26 cellular contexts compared by ENCODE assay signal in the genomic region with DNA sequence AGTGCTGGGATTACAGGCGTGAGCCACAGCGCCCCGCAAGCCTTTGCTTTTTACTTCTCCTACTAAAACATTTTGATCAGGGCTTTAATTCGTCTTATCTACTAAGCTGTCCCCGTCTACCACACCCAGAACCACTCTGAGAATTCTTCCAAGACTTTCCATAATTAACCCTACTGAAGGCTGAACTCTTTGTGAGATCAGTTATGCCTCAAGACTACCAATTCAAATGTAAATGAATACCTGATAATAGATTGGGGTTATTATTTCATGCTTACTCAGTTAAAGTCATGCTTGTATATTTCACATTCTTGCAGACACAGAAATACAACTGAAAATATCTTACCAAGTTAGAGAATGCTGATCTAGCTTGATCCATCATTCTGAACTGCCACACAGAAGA. TPM values are rescaled to one million over a fixed set of nuclear protein-coding genes. Genes with fewer than 3 reads are reported as not detected.
DNase-seq lines count a peak whose midpoint lies in the region; ATAC-seq and TF ChIP-seq lines count a peak whose summit lies in the region.
"Had no signal": no experiment of that assay in that cellular context is flagged by ENCODE, and none has a peak within 500 bp of the region (broad histone marks: within the 10 kb centered on the region; RNA-seq: fewer than 3 reads in every experiment).

No MANE protein-coding gene starts in this region.

- no peak overlapping the region for H4K12ac ChIP-seq in trophoblast cell (ENCODE audit: low read depth, low read length)

- POLR2A ChIA-PET in activated B cell treated with CpG ODN at 0.5 μM for 24 hours (lab: Charles Lee) = interaction anchor here (0.6 to 5.6 kb wide), 4 partner anchors 90 to 411 kb away, joined by 3 to 49 read pairs (median 5); no protein-coding TSS in a partner anchor

- no peaks in the 10 kb centered on the region for H3K27me3 ChIP-seq in GM06990 (replicated peaks; ENCODE audit: control insufficient read depth, insufficient read depth, low read length)
- H3K27me3 ChIP-seq in esophagus muscularis mucosa = no peaks in the 10 kb centered on the region
- no peaks in the 10 kb centered on the region for H3K27me3 ChIP-seq in trophoblast cell (ENCODE audit: insufficient read depth, low read length)
- H3K27me3 ChIP-seq: esophagus squamous epithelium, ovary, right lobe of liver had no signal

- H4K91ac ChIP-seq in trophoblast cell (ENCODE audit: low read depth, low read length) = no peak overlapping the region

- H3K4me3 ChIP-seq in GM06990 (replicated peaks; ENCODE audit: low read depth, low read length) = peak overlapping the region; percentile 10; the same call in 1 of the 2 replicates
- H3K4me3 ChIP-seq in esophagus muscularis mucosa = no peak overlapping the region
- H3K4me3 ChIP-seq in trophoblast cell (ENCODE audit: low read depth, low read length) = no peak overlapping the region
- H3K4me3 ChIP-seq: esophagus squamous epithelium, ovary, right lobe of liver had no signal

- no peak for TF ChIP-seq CTCF in GM06990 (IDR thresholded peaks at IDR 0.05; ENCODE audit: insufficient read depth, low read length, poor library complexity, severe bottlenecking)
- no peak for TF ChIP-seq CTCF in activated B cell treated with CpG ODN at 0.5 μM for 24 hours (IDR thresholded peaks at IDR 0.05)
- no peak for TF ChIP-seq CTCF in esophagus muscularis mucosa (IDR thresholded peaks at IDR 0.05)

- H3K9me3 Mint-ChIP-seq in activated naive CD4-positive, alpha-beta T cell treated with anti-CD3 and anti-CD28 coated beads for 36 hours = no peaks in the 10 kb centered on the region
- H3K9me3 Mint-ChIP-seq in activated B cell treated with CpG ODN at 0.5 μM for 24 hours = no peaks in the 10 kb centered on the region
- H3K9me3 Mint-ChIP-seq in memory B cell = no peaks in the 10 kb centered on the region
- H3K9me3 Mint-ChIP-seq: CD14-positive monocyte had no signal

- H3K9me3 ChIP-seq in esophagus muscularis mucosa (no peaks in the 10 kb centered on the region), trophoblast cell (ENCODE audit: insufficient read depth, low read depth, low read length) (no peaks in the 10 kb centered on the region)
- H3K9me3 ChIP-seq: esophagus squamous epithelium, ovary, right lobe of liver had no signal

- H3K79me1 ChIP-seq in trophoblast cell (ENCODE audit: low read length) = peaks cover 3% of the 10 kb centered on the region

- ATAC-seq in activated B cell treated with CpG ODN at 0.5 μM for 24 hours (ENCODE audit: low read depth) (no peak), memory B cell (ENCODE audit: low read depth) (no peak)
- ATAC-seq: PC-3, right lobe of liver had no signal

- H3K18ac ChIP-seq in trophoblast cell (ENCODE audit: low read length) = no peak overlapping the region

- no peak for TF ChIP-seq POLR2A in esophagus muscularis mucosa (IDR thresholded peaks at IDR 0.05; ENCODE audit: low read depth)

- no peak overlapping the region for H3K4ac ChIP-seq in trophoblast cell (ENCODE audit: low read depth, low read length)

- 89% methylated on average over 5 of the region's 5 CpGs for whole genome bisulfite sequencing in esophagus muscularis mucosa
- WGBS in trophoblast cell (ENCODE audit: extremely low coverage, insufficient coverage, insufficient read length) = no CpG with 5 or more reads among the region's 5 CpGs

- H4K8ac ChIP-seq in trophoblast cell (ENCODE audit: low read depth, low read length) = no peak overlapping the region

- no peak overlapping the region for H3K14ac ChIP-seq in trophoblast cell (ENCODE audit: low read length)

- peaks cover 70% of the 10 kb centered on the region for H3K36me3 Mint-ChIP-seq in activated naive CD4-positive, alpha-beta T cell treated with anti-CD3 and anti-CD28 coated beads for 36 hours (ENCODE audit: low read depth)
- H3K36me3 Mint-ChIP-seq in activated B cell treated with CpG ODN at 0.5 μM for 24 hours (ENCODE audit: low read depth) (peaks cover 57% of the 10 kb centered on the region), memory B cell (peaks cover 22% of the 10 kb centered on the region)

- no peak overlapping the region for H3K27ac ChIP-seq in esophagus muscularis mucosa (replicated peaks in 1 of 4)
- H3K27ac ChIP-seq in trophoblast cell (ENCODE audit: low read depth, low read length) = no peak overlapping the region
- H3K27ac ChIP-seq: esophagus squamous epithelium, ovary, right lobe of liver, VCaP had no signal

- peaks cover 15% of the 10 kb centered on the region for H3K79me2 ChIP-seq in trophoblast cell (ENCODE audit: control insufficient read depth, insufficient read depth, low read length, poor library complexity)

- H2AK5ac ChIP-seq in trophoblast cell (ENCODE audit: low read length) = no peak overlapping the region

- H2BK12ac ChIP-seq in trophoblast cell (ENCODE audit: low read length) = no peak overlapping the region

- H3K9ac ChIP-seq in trophoblast cell (ENCODE audit: low read length) = no peak overlapping the region

- H3K27me3 Mint-ChIP-seq in activated naive CD4-positive, alpha-beta T cell treated with anti-CD3 and anti-CD28 coated beads for 36 hours (ENCODE audit: low read depth) = no peaks in the 10 kb centered on the region
- H3K27me3 Mint-ChIP-seq in activated B cell treated with CpG ODN at 0.5 μM for 24 hours (no peaks in the 10 kb centered on the region), memory B cell (no peaks in the 10 kb centered on the region)

- no peak for DNase-seq in activated naive CD4-positive, alpha-beta T cell treated with anti-CD3 and anti-CD28 coated beads for 36 hours
- no peak for DNase-seq in activated naive CD4-positive, alpha-beta T cell (lab: John Stamatoyannopoulos, UW)
- no peak for DNase-seq in GM06990 (ENCODE audit: extremely low read depth, insufficient read length)
- DNase-seq in activated B cell treated with CpG ODN at 0.5 μM for 24 hours = no peak
- no peak for DNase-seq in memory B cell (ENCODE audit: low spot score in 2 of 2)
- DNase-seq in esophagus muscularis mucosa (ENCODE audit: extremely low spot score) = no peak
- no peak for DNase-seq in trophoblast cell
- no peak for DNase-seq in posterior vena cava (ENCODE audit: low spot score)
- DNase-seq: activated CD8-positive, alpha-beta memory T cell treated with anti-CD3 and anti-CD28 coated beads for 24 hours; activated effector memory CD4-positive, alpha-beta T cell treated with Interleukin-2 at 50 U/mL for 16 hours; anterior cingulate cortex; cerebellar nuclear complex; DMS53; effector CD8-positive, alpha-beta T cell; esophagus squamous epithelium; KBM-7; kidney glomerular epithelial cell; mammary epithelial cell; NCI-H187 treated with DMSO at 0.1 percent for 48 hours; NCI-H82; ovary; PC-3; right lobe of liver; SHP77 treated with DMSO at 0.1 percent for 48 hours had no signal

- CTCF ChIA-PET in activated naive CD4-positive, alpha-beta T cell treated with anti-CD3 and anti-CD28 coated beads for 36 hours (lab: Charles Lee) = interaction anchor here (11.8 kb wide), 1 partner anchor 119 kb away, joined by 186 read pairs; no protein-coding TSS in a partner anchor
- CTCF ChIA-PET in activated B cell treated with CpG ODN at 0.5 μM for 24 hours (lab: Charles Lee) = interaction anchor here (1.6 kb wide), 1 partner anchor 120 kb away, joined by 9 read pairs; no protein-coding TSS in a partner anchor

- peak overlapping the region; percentile 33 for H3K27ac Mint-ChIP-seq in activated naive CD4-positive, alpha-beta T cell treated with anti-CD3 and anti-CD28 coated beads for 36 hours
- H3K27ac Mint-ChIP-seq in activated B cell treated with CpG ODN at 0.5 μM for 24 hours (peak overlapping the region; percentile 14), memory B cell (peak overlapping the region; percentile 78)

- no peak overlapping the region for H2AFZ ChIP-seq in trophoblast cell (ENCODE audit: insufficient read depth, low read length, poor library complexity)

- peaks cover 51% of the 10 kb centered on the region for H3K4me1 Mint-ChIP-seq in activated naive CD4-positive, alpha-beta T cell treated with anti-CD3 and anti-CD28 coated beads for 36 hours (ENCODE audit: low read depth)
- H3K4me1 Mint-ChIP-seq in activated B cell treated with CpG ODN at 0.5 μM for 24 hours = peaks cover 48% of the 10 kb centered on the region
- peaks cover 36% of the 10 kb centered on the region for H3K4me1 Mint-ChIP-seq in memory B cell

- intact Hi-C loops in activated naive CD4-positive, alpha-beta T cell treated with anti-CD3 and anti-CD28 coated beads for 36 hours (cut with micrococcal nuclease) = no loop called here
- intact Hi-C loops in activated B cell treated with CpG ODN at 0.5 μM for 24 hours (cut with micrococcal nuclease) = no loop called here
- intact Hi-C loops in esophagus muscularis mucosa (cut with DNase I) = loop anchor here (10.0 kb wide), 1 partner anchor 448 kb away; no protein-coding TSS in a partner anchor
- intact Hi-C loops in posterior vena cava (cut with DNase I) = loop anchor here in 1 of 2 donors (10.0 kb wide), 2 partner anchors 118 to 438 kb away; a partner anchor contains a TSS

- no peak overlapping the region for H2BK5ac ChIP-seq in trophoblast cell (ENCODE audit: low read depth, low read length, poor library complexity)

- H3K36me3 ChIP-seq in GM06990 (ENCODE audit: control insufficient read depth, insufficient read depth, low read length) = peaks cover 18% of the 10 kb centered on the region
- H3K36me3 ChIP-seq in esophagus muscularis mucosa = peaks cover 22 to 49% (median 40%) of the 10 kb centered on the region in 4 donors
- H3K36me3 ChIP-seq in trophoblast cell (ENCODE audit: control insufficient read depth in 1 of 2, insufficient read depth in 2 of 2, low read length in 2 of 2) = peaks cover 9 to 17% of the 10 kb centered on the region in 2 experiments
- H3K36me3 ChIP-seq: ovary had no signal

- no peak overlapping the region for H3K4me3 Mint-ChIP-seq in activated naive CD4-positive, alpha-beta T cell treated with anti-CD3 and anti-CD28 coated beads for 36 hours
- H3K4me3 Mint-ChIP-seq in activated B cell treated with CpG ODN at 0.5 μM for 24 hours = no peak overlapping the region
- H3K4me3 Mint-ChIP-seq in memory B cell = peak overlapping the region; percentile 18
- H3K4me3 Mint-ChIP-seq: CD14-positive monocyte had no signal

- TF ChIP-seq EP300 in esophagus muscularis mucosa (IDR thresholded peaks at IDR 0.05) = no peak

- H3K4me2 ChIP-seq in trophoblast cell (ENCODE audit: low read length) = no peak overlapping the region

- H3K4me1 ChIP-seq in esophagus muscularis mucosa = peaks cover 17 to 21% (median 20%) of the 10 kb centered on the region in 4 donors
- peaks cover 0 to 1% of the 10 kb centered on the region in 2 experiments for H3K4me1 ChIP-seq in trophoblast cell (ENCODE audit: control insufficient read depth in 1 of 2, insufficient read depth in 2 of 2, low read length in 2 of 2)

- no peak overlapping the region for H2BK120ac ChIP-seq in trophoblast cell (ENCODE audit: insufficient read depth, low read length, poor library complexity)

- no peak overlapping the region for H3K23ac ChIP-seq in trophoblast cell (ENCODE audit: low read length)

RNA-seq across cellular contexts. Expression of a gene that starts 5.2 kb away (rescaled TPM):
- total RNA-seq in activated naive CD4-positive, alpha-beta T cell treated with anti-CD3 and anti-CD28 coated beads for 36 hours = 100 to 1,000 TPM; 436 to 442 TPM
- total RNA-seq in activated B cell treated with CpG ODN at 0.5 μM for 24 hours (238 and 290 TPM in 2 replicates), esophagus muscularis mucosa (10 to 100 TPM; 47.5 to 81.3 (median 57.7) TPM), posterior vena cava (100 to 1,000 TPM in 1 of 2 donors, 10 to 100 TPM in 1; 73.4 to 132 TPM)
- 57.9 and 61.0 TPM in 2 replicates for polyA plus RNA-seq in trophoblast cell (2013)

Comparison
In these comparisons a context has a peak if more than half of its experiments do, and no peak if none do; other contexts are left out.
1. H3K27ac Mint-ChIP-seq: peak in every context shown above with its lines; median percentile 78 in memory B cell; 33 in activated naive CD4-positive, alpha-beta T cell treated with anti-CD3 and anti-CD28 coated beads for 36 hours; 14 in activated B cell treated with CpG ODN at 0.5 μM for 24 hours.